Comparison of ENCODE assay signal across 1 cellular context in genomic region chr6:157481189-157481864, GRCh38.
TF ChIP-seq lines count a peak whose summit lies in the region.

No MANE protein-coding gene starts in this region.

TF ChIP-seq in H1, 55 proteins besides CTCF, POLR2A, EP300 and RAD21:
- TF ChIP-seq PHF8 (conservative IDR thresholded peaks at IDR 0.05; ENCODE audit: low read depth, low read length), result no peak
- no peak for TF ChIP-seq POLR2AphosphoS5 (IDR thresholded peaks at IDR 0.05; ENCODE audit: low read depth, low read length)
- no peak for TF ChIP-seq KDM1A (IDR thresholded peaks at IDR 0.05; ENCODE audit: borderline replicate concordance, low read length)
- TF ChIP-seq SIN3A (conservative IDR thresholded peaks at IDR 0.05 in 1 of 2, IDR thresholded peaks at IDR 0.05 in 1 of 2; ENCODE audit: low read depth in 1 of 2, low read length in 2 of 2), result no peak
- TF ChIP-seq ATF3 (IDR thresholded peaks at IDR 0.05; ENCODE audit: insufficient read depth, low read depth, low read length), result no peak
- TF ChIP-seq SAP30 (IDR thresholded peaks at IDR 0.05; ENCODE audit: insufficient read depth, insufficient replicate concordance, low read length), result no peak
- no peak for TF ChIP-seq SUZ12 (IDR thresholded peaks at IDR 0.05; ENCODE audit: low read length)
- TF ChIP-seq SP1 (IDR thresholded peaks at IDR 0.05; ENCODE audit: low read depth, low read length), result no peak
- no peak for TF ChIP-seq RXRA (IDR thresholded peaks at IDR 0.05; ENCODE audit: insufficient read depth, low read depth, low read length)
- no peak for TF ChIP-seq ASH2L (IDR thresholded peaks at IDR 0.05; ENCODE audit: low read length)
- TF ChIP-seq ZNF274 (IDR thresholded peaks at IDR 0.05; ENCODE audit: borderline replicate concordance, extremely low read depth, low read length), result no peak
- no peak for TF ChIP-seq CHD7 (IDR thresholded peaks at IDR 0.05; ENCODE audit: insufficient replicate concordance, low read length)
- no peak for TF ChIP-seq CBX8 (IDR thresholded peaks at IDR 0.05; ENCODE audit: borderline replicate concordance, low read depth, low read length)
- TF ChIP-seq EGR1 (IDR thresholded peaks at IDR 0.05; ENCODE audit: borderline replicate concordance, low read depth, low read length), result no peak
- no peak for TF ChIP-seq RFX5 (IDR thresholded peaks at IDR 0.05; ENCODE audit: borderline replicate concordance, low read depth, low read length)
- no peak for TF ChIP-seq CHD1 (IDR thresholded peaks at IDR 0.05; ENCODE audit: low read depth, low read length)
